In genomic region chr1:150234309-150234646, GRCh38 we compare ENCODE assay signal across 9 cellular contexts. TPM values are rescaled to one million over a fixed set of nuclear protein-coding genes. Genes with fewer than 3 reads are reported as not detected.
A peak's percentile ranks its signal among the peaks of the same experiment; 100 is the strongest.
DNase-seq lines count a peak whose midpoint lies in the region; ATAC-seq and TF ChIP-seq lines count a peak whose summit lies in the region.
"Had no signal": no experiment of that assay in that cellular context is flagged by ENCODE, and none has a peak within 500 bp of the region (broad histone marks: within the 10 kb centered on the region; RNA-seq: fewer than 3 reads in every experiment).

No MANE protein-coding gene starts in this region.

- no peak for TF ChIP-seq CTCF in AG09309 (IDR thresholded peaks at IDR 0.05; ENCODE audit: control insufficient read depth, insufficient read depth, low read depth, low read length, missing control alignments)
- TF ChIP-seq CTCF in dorsolateral prefrontal cortex (IDR thresholded peaks at IDR 0.05 in 54 of 56, conservative IDR thresholded peaks at IDR 0.05 in 2 of 56; ENCODE audit: low read depth in 1 of 56, partially characterized antibody in 56 of 56) = no peak

- H3K9ac ChIP-seq in HUES6 (ENCODE audit: low read length) = peak overlapping the region; percentile 96
- H3K9ac ChIP-seq in muscle layer of colon (ENCODE audit: low read length) = peak overlapping the region; percentile 96

- H3K9me3 ChIP-seq in HUES6 (ENCODE audit: control insufficient read depth, insufficient read depth, low read depth, low read length) (no peaks in the 10 kb centered on the region), muscle layer of colon (ENCODE audit: low read length) (no peaks in the 10 kb centered on the region)

- H3K27me3 ChIP-seq in HUES6 (ENCODE audit: control insufficient read depth, insufficient read depth, low read length) = no peaks in the 10 kb centered on the region
- no peaks in the 10 kb centered on the region for H3K27me3 ChIP-seq in dorsolateral prefrontal cortex
- H3K27me3 ChIP-seq in muscle layer of colon (ENCODE audit: control insufficient read depth in 1 of 2, insufficient read depth in 2 of 2, low read length in 2 of 2) = no peaks in the 10 kb centered on the region

- DNase-seq in AG09309 (ENCODE audit: low read depth) = no peak
- DNase-seq in dorsolateral prefrontal cortex = no peak
- no peak for DNase-seq in AML-193 (lab: John Stamatoyannopoulos, UW)
- DNase-seq in Kasumi-1 (lab: John Stamatoyannopoulos, UW) = no peak

- peaks cover 19% of the 10 kb centered on the region for H3K4me1 ChIP-seq in HUES6 (ENCODE audit: control insufficient read depth, insufficient read depth, low read length)
- peaks cover 14% of the 10 kb centered on the region for H3K4me1 ChIP-seq in muscle layer of colon (ENCODE audit: insufficient read depth, low read length)

- ATAC-seq in GM18868 (IDR thresholded peaks at IDR 0.05; ENCODE audit: unreplicated experiment) = no peak
- ATAC-seq in HG03457 (IDR thresholded peaks at IDR 0.05; ENCODE audit: unreplicated experiment) = no peak

- H3K27ac ChIP-seq in HUES6 (ENCODE audit: low read depth, low read length) = peak overlapping the region; percentile 79; the same call in 1 of the 2 replicates
- peak overlapping the region; percentile 63 to 99 (median 94) for H3K27ac ChIP-seq in dorsolateral prefrontal cortex
- peak overlapping the region; percentile 99 for H3K27ac ChIP-seq in muscle layer of colon (ENCODE audit: low read depth, low read length)

- H3K36me3 ChIP-seq in HUES6 (ENCODE audit: control insufficient read depth, insufficient read depth, low read length) (peaks cover 22% of the 10 kb centered on the region), muscle layer of colon (ENCODE audit: insufficient read depth, low read length) (no peaks in the 10 kb centered on the region)

- intact Hi-C loops in dorsolateral prefrontal cortex (cut with DNase I) = loop anchor here in 1 of 2 donors (10.0 kb wide), 1 partner anchor 51 kb away; the partner anchor contains the start of gene CIART

- H3K4me3 ChIP-seq in AG09309 (ENCODE audit: control insufficient read depth, low read depth, low read length) (peak overlapping the region; percentile 64), HUES6 (ENCODE audit: low read depth, low read length) (peak overlapping the region; percentile 86), dorsolateral prefrontal cortex (peak overlapping the region; percentile 72 to 98 (median 90)), muscle layer of colon (ENCODE audit: low read depth in 1 of 2, low read length in 2 of 2) (peak overlapping the region; percentile 88 to 97)

RNA-seq across cellular contexts. Expression of gene ANP32E, which starts 1.6 kb away (rescaled TPM):
- total RNA-seq in dorsolateral prefrontal cortex = 10 to 100 TPM; 24.9 to 73.5 (median 41.6) TPM

RNA-seq across cellular contexts. Expression of gene CA14, which starts 23.3 kb away (rescaled TPM):
- 10 to 100 TPM in 45 of 120 experiments, 1 to 10 TPM in 75; 1.0 to 48.3 (median 7.6) TPM for total RNA-seq in dorsolateral prefrontal cortex
- total RNA-seq: activated B cell treated with CpG ODN at 0.5 μM for 24 hours had no signal

RNA-seq across cellular contexts. Expression of gene APH1A, which starts 34.5 kb away (rescaled TPM):
- total RNA-seq in dorsolateral prefrontal cortex = 10 to 100 TPM; 34.9 to 79.4 (median 56.2) TPM

RNA-seq across cellular contexts. Expression of gene C1orf54, which starts 38.3 kb away (rescaled TPM):
- total RNA-seq in dorsolateral prefrontal cortex = 10 to 100 TPM in 54 of 120 experiments, 1 to 10 TPM in 66; 3.0 to 21.9 (median 9.4) TPM

RNA-seq across cellular contexts. Expression of gene CIART, which starts 48.1 kb away (rescaled TPM):
- 10 to 100 TPM in 91 of 120 experiments, 1 to 10 TPM in 29; 5.3 to 26.5 (median 12.5) TPM for total RNA-seq in dorsolateral prefrontal cortex
